10 cellular contexts compared by ENCODE assay signal in the genomic region with DNA sequence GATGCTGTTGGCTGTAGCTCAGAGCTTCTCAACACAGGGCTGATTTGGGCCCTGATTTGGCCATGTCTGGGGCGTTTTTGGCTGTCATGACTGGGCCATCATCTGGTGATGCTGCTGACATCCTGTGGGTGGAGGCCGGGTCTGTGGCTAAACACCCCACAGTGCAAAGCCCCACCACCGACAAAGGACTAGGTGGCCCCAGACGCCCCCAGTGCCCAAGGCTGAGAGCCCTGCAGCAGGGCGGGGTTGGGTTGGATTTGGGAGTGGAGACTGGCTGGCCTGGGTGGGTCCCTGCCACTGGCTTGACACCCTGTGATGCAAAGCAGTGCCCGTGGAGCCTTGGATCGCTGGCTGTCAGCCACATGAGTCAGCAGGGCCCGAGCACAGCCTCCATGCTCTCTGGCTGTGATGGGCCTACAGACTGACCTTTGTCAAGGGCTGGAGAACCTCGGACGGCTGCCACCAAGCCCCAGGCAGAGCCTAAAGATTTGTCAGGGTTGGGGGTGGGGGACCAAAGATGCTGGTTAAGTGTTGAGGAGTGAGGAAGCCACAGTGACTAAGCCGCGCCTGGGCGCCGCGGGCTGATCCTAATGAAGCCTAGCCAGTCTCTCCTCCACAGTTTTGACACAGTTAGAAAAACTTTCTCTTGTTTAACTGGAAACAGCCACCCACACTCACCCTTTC. TPM values are rescaled to one million over a fixed set of nuclear protein-coding genes. Genes with fewer than 3 reads are reported as not detected.
DNase-seq lines count a peak whose midpoint lies in the region; ATAC-seq and TF ChIP-seq lines count a peak whose summit lies in the region.
"Had no signal": no experiment of that assay in that cellular context is flagged by ENCODE, and none has a peak within 500 bp of the region (broad histone marks: within the 10 kb centered on the region; RNA-seq: fewer than 3 reads in every experiment).

No MANE protein-coding gene starts in this region.

- peak overlapping the region; percentile 66 for H2BK120ac ChIP-seq in IMR-90 (ENCODE audit: low read depth, low read length)

- H4K5ac ChIP-seq in IMR-90 (ENCODE audit: low read depth, low read length) = no peak overlapping the region

- no peak overlapping the region for H3K4me2 ChIP-seq in IMR-90 (ENCODE audit: low read depth, low read length)

- 4% methylated on average over 3 of the region's 15 CpGs; no CpG with 5 or more reads in 1 of the 2 experiments for WGBS in IMR-90 (ENCODE audit: extremely low coverage in 2 of 2, insufficient read length in 1 of 2), 2 experiments
- 53 to 69% methylated on average over 5 to 15 of the region's 15 CpGs for whole genome bisulfite sequencing in transverse colon (ENCODE audit: low coverage in 1 of 2), 2 donors

- H3K9me3 ChIP-seq in IMR-90 (ENCODE audit: control insufficient read depth, insufficient read depth, low read length) (no peaks in the 10 kb centered on the region), transverse colon (no peaks in the 10 kb centered on the region)

- intact Hi-C loops in IMR-90 (cut with micrococcal nuclease) (loop anchor here (1.0 to 10.0 kb wide), 4 partner anchors 48 to 510 kb away; no protein-coding TSS in a partner anchor), transverse colon (cut with DNase I; ENCODE audit: low total_unique reads) (loop anchor here (10.0 kb wide), 1 partner anchor 154 kb away; no protein-coding TSS in a partner anchor)

- ATAC-seq in IMR-90 (ENCODE audit: low read depth) = peak; percentile 83
- ATAC-seq in GM21447 (IDR thresholded peaks at IDR 0.05; ENCODE audit: unreplicated experiment) = no peak
- ATAC-seq in GM19395 (IDR thresholded peaks at IDR 0.05; ENCODE audit: unreplicated experiment) = no peak

- H3K36me3 ChIP-seq in IMR-90 (ENCODE audit: control insufficient read depth, insufficient read depth, low read length) (no peaks in the 10 kb centered on the region), transverse colon (no peaks in the 10 kb centered on the region)

- H3K4me1 ChIP-seq in IMR-90 (ENCODE audit: control insufficient read depth, insufficient read depth, low read length) (peaks cover 12% of the 10 kb centered on the region), transverse colon (peaks cover 5 to 14% (median 9%) of the 10 kb centered on the region in 4 donors)

- POLR2A ChIA-PET in IMR-90 (lab: Charles Lee; ENCODE audit: unreplicated experiment) = no interaction called here

- H2BK20ac ChIP-seq in IMR-90 (ENCODE audit: low read depth, low read length) = peak overlapping the region; percentile 20; the same call in 1 of the 2 replicates

- peak overlapping the region; percentile 87 for H2AFZ ChIP-seq in IMR-90 (replicated peaks; ENCODE audit: low read length, poor library complexity)

- BruUV-seq in IMR-90 (replicated peaks; lab: Mats Ljungman, UMichigan) = no TSS peak

- TF ChIP-seq RAD21 in IMR-90 (IDR thresholded peaks at IDR 0.05; ENCODE audit: low read length) = no peak

- H4K20me1 ChIP-seq in IMR-90 (ENCODE audit: insufficient read depth, low read length) = no peaks in the 10 kb centered on the region

- peak overlapping the region; percentile 70 for H3K4ac ChIP-seq in IMR-90 (ENCODE audit: low read depth, low read length)

- peak overlapping the region; percentile 68 for H2AK9ac ChIP-seq in IMR-90 (replicated peaks; ENCODE audit: low read depth, low read length, poor library complexity)

- in situ Hi-C loops in IMR-90 (cut with MboI; ENCODE audit: low sequenced_read_pairs) (loop anchor here (10.0 kb wide), 2 partner anchors 464 to 506 kb away; no protein-coding TSS in a partner anchor), transverse colon (cut with MboI; ENCODE audit: low pct_ligation_motif_present in 1 of 4, low pct_unique_long_range_greater_than_20kb in 1 of 4, low sequenced_read_pairs in 3 of 4) (loop anchor here in 1 of 4 donors (25.0 kb wide), 1 partner anchor 821 kb away; no protein-coding TSS in a partner anchor)

- no peak overlapping the region for H4K91ac ChIP-seq in IMR-90 (ENCODE audit: insufficient read depth, low read depth, low read length)

- no peaks in the 10 kb centered on the region for H3K79me1 ChIP-seq in IMR-90 (ENCODE audit: low read depth in 1 of 2, low read length in 2 of 2)

- dilution Hi-C loops in IMR-90 (cut with HindIII; ENCODE audit: low sequenced_read_pairs, unreplicated experiment) = no loop called here

- H3K4me3 ChIP-seq in IMR-90 (ENCODE audit: insufficient read depth, low read depth, low read length) (no peak overlapping the region), transverse colon (no peak overlapping the region)

- H2BK5ac ChIP-seq in IMR-90 (ENCODE audit: low read depth, low read length, poor library complexity, severe bottlenecking) = peak overlapping the region; percentile 12

- H3K9me1 ChIP-seq in IMR-90 (ENCODE audit: insufficient read depth, low read length) = peaks cover 4% of the 10 kb centered on the region; the same call in 1 of the 2 replicates

- TF ChIP-seq CTCF in IMR-90 (conservative IDR thresholded peaks at IDR 0.05; ENCODE audit: low read depth, low read length) (no peak), transverse colon (IDR thresholded peaks at IDR 0.05) (no peak)

- CTCF ChIA-PET in IMR-90 (lab: Yijun Ruan, JAX) = interaction anchor here (0.6 to 1.0 kb wide), 2 partner anchors 60 to 162 kb away, joined by 3 read pairs; a partner anchor contains a TSS

- no peak for TF ChIP-seq POLR2A in IMR-90 (IDR thresholded peaks at IDR 0.05; ENCODE audit: low read depth, low read length)
- no peak for TF ChIP-seq POLR2A in transverse colon (IDR thresholded peaks at IDR 0.05)

- H3K56ac ChIP-seq in IMR-90 (ENCODE audit: extremely low read depth, insufficient read depth, low read length) = no peak overlapping the region

- H3K14ac ChIP-seq in IMR-90 (replicated peaks; ENCODE audit: low read depth, low read length) = no peak overlapping the region

- no peak overlapping the region for H3K23ac ChIP-seq in IMR-90 (ENCODE audit: low read depth, low read length)

- H3K27me3 ChIP-seq in IMR-90 (ENCODE audit: control insufficient read depth, insufficient read depth, low read length) (no peaks in the 10 kb centered on the region), transverse colon (no peaks in the 10 kb centered on the region)

- 0 out of 3 replicates have a peak overlapping the region, but pooled peaks have one; percentile 50 for H2BK15ac ChIP-seq in IMR-90 (ENCODE audit: low read depth, low read length)

- peak overlapping the region; percentile 25 to 72; a peak in 2 of 4 replicates for H4K8ac ChIP-seq in IMR-90 (ENCODE audit: low read depth in 2 of 2, low read length in 2 of 2)

- no peak overlapping the region; the same call in 1 of the 2 replicates for H3K18ac ChIP-seq in IMR-90 (ENCODE audit: low read depth, low read length)

- H2AK5ac ChIP-seq in IMR-90 (ENCODE audit: low read depth, low read length) = no peak overlapping the region

- no peak for TF ChIP-seq EP300 in transverse colon (IDR thresholded peaks at IDR 0.05; ENCODE audit: low read depth)

- peak; percentile 62 for DNase-seq in IMR-90
- DNase-seq in dermis blood vessel endothelial cell = peak; percentile 22
- DNase-seq in lung microvascular endothelial cell (ENCODE audit: low read depth in 2 of 2) = peak; percentile 19 to 39
- DNase-seq in transverse colon = peak; percentile 60
- DNase-seq in SHP77 (lab: John Stamatoyannopoulos, UW) = no peak
- DNase-seq in RPMI8226 = no peak
- DNase-seq: activated CD8-positive, alpha-beta memory T cell treated with anti-CD3 and anti-CD28 coated beads for 24 hours; NCI-H1105 treated with DMSO at 0.1 percent for 48 hours had no signal

- H3K9ac ChIP-seq in IMR-90 (ENCODE audit: low read depth, low read length) = no peak overlapping the region

- H3K27ac ChIP-seq in IMR-90 (ENCODE audit: insufficient read depth, low read length) (peak overlapping the region; percentile 58; the same call in 1 of the 2 replicates), transverse colon (peak overlapping the region; percentile 60 to 85 (median 78))

TF ChIP-seq in IMR-90, 13 proteins besides CTCF, POLR2A, EP300 and RAD21:
- TF ChIP-seq CHD1 (IDR thresholded peaks at IDR 0.05; ENCODE audit: low read depth, low read length) = no peak
- peak; percentile 30; the same call in 1 of the 2 replicates for TF ChIP-seq BHLHE40 (IDR thresholded peaks at IDR 0.05; ENCODE audit: low read depth, low read length)

RNA-seq across cellular contexts. Expression of a gene that starts 28.3 kb away (rescaled TPM):
- total RNA-seq in IMR-90 (2012; rRNA removed) = 1.3 and 1.4 TPM in 2 replicates
- polyA plus RNA-seq in IMR-90 (2012; rRNA removed) = 5.8 and 7.4 TPM in 2 replicates
- polyA plus RNA-seq in IMR-90 (2012; cell fraction: cytosol; rRNA removed) = 2.9 and 20.0 TPM in 2 replicates
- 1.0 and 5.5 TPM in 2 replicates for polyA plus RNA-seq in IMR-90 (2012; cell fraction: nucleus; rRNA removed; ENCODE audit: low replicate concordance)
- 28.9 and 57.5 TPM in 2 replicates for total RNA-seq in dermis blood vessel endothelial cell
- total RNA-seq in lung microvascular endothelial cell = 4.6 and 17.0 TPM in 2 replicates
- total RNA-seq in transverse colon = 1 to 10 TPM in 1 of 4 donors, under 1 TPM in 1, not detected in 2; 0.79 to 1.8 TPM

Comparison
In these comparisons a context has a peak if more than half of its experiments do, and no peak if none do; other contexts are left out.
1. DNase-seq: peak in IMR-90 (single experiment), dermis blood vessel endothelial cell (single experiment), lung microvascular endothelial cell (2 of 2) and transverse colon (single experiment); none in SHP77 (0 of 2) and RPMI8226 (single experiment).